2 cellular contexts compared by ENCODE assay signal in genomic region chr20:51634877-51635276, GRCh38.
TF ChIP-seq lines count a peak whose summit lies in the region.

No MANE protein-coding gene starts in this region.

TF ChIP-seq in HepG2, 621 proteins besides CTCF, POLR2A, EP300 and RAD21 (continued from another document):
- TF ChIP-seq, protein P1, sequence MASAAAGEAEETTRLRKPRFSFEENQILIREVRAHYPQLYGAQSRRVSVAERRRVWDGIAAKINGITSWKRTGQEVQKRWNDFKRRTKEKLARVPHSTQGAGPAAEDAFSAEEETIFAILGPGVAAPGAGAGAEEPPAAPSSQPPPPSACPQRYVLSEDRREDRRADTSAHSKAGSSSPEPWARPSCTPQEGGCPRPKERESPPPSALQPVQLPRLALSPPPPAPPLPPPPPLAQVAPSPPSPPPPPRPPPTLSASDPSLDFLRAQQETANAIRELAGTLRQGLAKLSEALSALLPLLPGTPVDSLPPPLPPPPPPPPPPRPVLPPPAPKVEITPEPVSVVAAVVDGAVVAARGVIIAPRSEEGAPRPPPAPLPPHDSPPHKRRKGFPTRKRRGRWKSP (CRISPR knock-in tag; IDR thresholded peaks at IDR 0.05) = no peak
- TF ChIP-seq ZNF619 (CRISPR knock-in tag; IDR thresholded peaks at IDR 0.05) = no peak
- TF ChIP-seq ZNF280B (CRISPR knock-in tag; IDR thresholded peaks at IDR 0.05; ENCODE audit: borderline replicate concordance) = peak; percentile 34; the same call in 1 of the 2 replicates

TF ChIP-seq in HEK293, 187 proteins besides CTCF, POLR2A, EP300 and RAD21 (continued from another document):
- TF ChIP-seq, protein P2, sequence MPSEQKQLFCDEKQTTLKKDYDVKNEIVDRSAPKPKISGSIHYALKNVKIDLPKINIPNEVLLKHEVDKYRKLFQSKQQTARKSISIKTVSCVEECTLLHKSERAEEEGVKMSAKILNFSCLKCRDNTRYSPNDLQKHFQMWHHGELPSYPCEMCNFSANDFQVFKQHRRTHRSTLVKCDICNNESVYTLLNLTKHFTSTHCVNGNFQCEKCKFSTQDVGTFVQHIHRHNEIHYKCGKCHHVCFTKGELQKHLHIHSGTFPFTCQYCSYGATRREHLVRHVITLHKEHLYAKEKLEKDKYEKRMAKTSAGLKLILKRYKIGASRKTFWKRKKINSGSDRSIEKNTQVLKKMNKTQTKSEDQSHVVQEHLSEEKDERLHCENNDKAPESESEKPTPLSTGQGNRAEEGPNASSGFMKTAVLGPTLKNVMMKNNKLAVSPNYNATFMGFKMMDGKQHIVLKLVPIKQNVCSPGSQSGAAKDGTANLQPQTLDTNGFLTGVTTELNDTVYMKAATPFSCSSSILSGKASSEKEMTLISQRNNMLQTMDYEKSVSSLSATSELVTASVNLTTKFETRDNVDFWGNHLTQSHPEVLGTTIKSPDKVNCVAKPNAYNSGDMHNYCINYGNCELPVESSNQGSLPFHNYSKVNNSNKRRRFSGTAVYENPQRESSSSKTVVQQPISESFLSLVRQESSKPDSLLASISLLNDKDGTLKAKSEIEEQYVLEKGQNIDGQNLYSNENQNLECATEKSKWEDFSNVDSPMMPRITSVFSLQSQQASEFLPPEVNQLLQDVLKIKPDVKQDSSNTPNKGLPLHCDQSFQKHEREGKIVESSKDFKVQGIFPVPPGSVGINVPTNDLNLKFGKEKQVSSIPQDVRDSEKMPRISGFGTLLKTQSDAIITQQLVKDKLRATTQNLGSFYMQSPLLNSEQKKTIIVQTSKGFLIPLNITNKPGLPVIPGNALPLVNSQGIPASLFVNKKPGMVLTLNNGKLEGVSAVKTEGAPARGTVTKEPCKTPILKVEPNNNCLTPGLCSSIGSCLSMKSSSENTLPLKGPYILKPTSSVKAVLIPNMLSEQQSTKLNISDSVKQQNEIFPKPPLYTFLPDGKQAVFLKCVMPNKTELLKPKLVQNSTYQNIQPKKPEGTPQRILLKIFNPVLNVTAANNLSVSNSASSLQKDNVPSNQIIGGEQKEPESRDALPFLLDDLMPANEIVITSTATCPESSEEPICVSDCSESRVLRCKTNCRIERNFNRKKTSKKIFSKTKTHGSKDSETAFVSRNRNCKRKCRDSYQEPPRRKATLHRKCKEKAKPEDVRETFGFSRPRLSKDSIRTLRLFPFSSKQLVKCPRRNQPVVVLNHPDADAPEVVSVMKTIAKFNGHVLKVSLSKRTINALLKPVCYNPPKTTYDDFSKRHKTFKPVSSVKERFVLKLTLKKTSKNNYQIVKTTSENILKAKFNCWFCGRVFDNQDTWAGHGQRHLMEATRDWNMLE (tag by site-specific recombination; conservative IDR thresholded peaks at IDR 0.05; ENCODE audit: low read depth) = no peak
- TF ChIP-seq GLIS1 (tag by site-specific recombination; IDR thresholded peaks at IDR 0.05) (peak; percentile 60), ZNF274 (IDR thresholded peaks at IDR 0.05; ENCODE audit: low read length) (no peak), ZNF274 (tag by site-specific recombination; IDR thresholded peaks at IDR 0.05; ENCODE audit: borderline replicate concordance) (no peak), ZIC2 (tag by site-specific recombination; IDR thresholded peaks at IDR 0.05) (peak; percentile 83)
- TF ChIP-seq, protein P3, sequence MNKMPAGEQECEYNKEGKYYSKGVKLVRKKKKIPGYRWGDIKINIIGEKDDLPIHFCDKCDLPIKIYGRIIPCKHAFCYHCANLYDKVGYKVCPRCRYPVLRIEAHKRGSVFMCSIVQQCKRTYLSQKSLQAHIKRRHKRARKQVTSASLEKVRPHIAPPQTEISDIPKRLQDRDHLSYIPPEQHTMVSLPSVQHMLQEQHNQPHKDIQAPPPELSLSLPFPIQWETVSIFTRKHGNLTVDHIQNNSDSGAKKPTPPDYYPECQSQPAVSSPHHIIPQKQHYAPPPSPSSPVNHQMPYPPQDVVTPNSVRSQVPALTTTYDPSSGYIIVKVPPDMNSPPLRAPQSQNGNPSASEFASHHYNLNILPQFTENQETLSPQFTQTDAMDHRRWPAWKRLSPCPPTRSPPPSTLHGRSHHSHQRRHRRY (tag by site-specific recombination; IDR thresholded peaks at IDR 0.05) = no peak
